ENCODE assay signal across 11 cellular contexts in genomic region chr1:155941845-155942507, GRCh38. TPM values are rescaled to one million over a fixed set of nuclear protein-coding genes. Genes with fewer than 3 reads are reported as not detected.
DNase-seq lines count a peak whose midpoint lies in the region; ATAC-seq and TF ChIP-seq lines count a peak whose summit lies in the region.
"Had no signal": no experiment of that assay in that cellular context is flagged by ENCODE, and none has a peak within 500 bp of the region (broad histone marks: within the 10 kb centered on the region; RNA-seq: fewer than 3 reads in every experiment).

No MANE protein-coding gene starts in this region.

- no peaks in the 10 kb centered on the region for H3K27me3 ChIP-seq in lower lobe of right lung (ENCODE audit: low read depth)

- ATAC-seq in natural killer cell treated with Interleukin-12 subunit alpha and Interleukin-12 subunit beta and Interleukin-15 and Interleukin-18, amount 100 ng/mL, for 72 hours: no peak
- no peak for ATAC-seq in natural killer cell
- no peak for ATAC-seq in activated naive CD4-positive, alpha-beta T cell treated with anti-CD3 and anti-CD28 coated beads, Interleukin-2, amount 50 U/mL, for 72 hours
- ATAC-seq in lower lobe of right lung: peak in 1 of 2 donors; percentile 2
- ATAC-seq: activated T-cell treated with anti-CD3 and anti-CD28 coated beads, Interleukin-2, amount 50 U/mL, for 4 hours had no signal

- peak overlapping the region; percentile 74 to 82 for H3K27ac Mint-ChIP-seq in natural killer cell treated with Interleukin-12 subunit alpha and Interleukin-12 subunit beta and Interleukin-15 and Interleukin-18, amount 100 ng/mL, for 72 hours
- peak overlapping the region in 1 of 2 donors; percentile 40 for H3K27ac Mint-ChIP-seq in natural killer cell
- H3K27ac Mint-ChIP-seq in activated naive CD4-positive, alpha-beta T cell treated with anti-CD3 and anti-CD28 coated beads, Interleukin-2, amount 50 U/mL, for 72 hours: peak overlapping the region; percentile 90 to 91

- H3K4me3 Mint-ChIP-seq in natural killer cell treated with Interleukin-12 subunit alpha and Interleukin-12 subunit beta and Interleukin-15 and Interleukin-18, amount 100 ng/mL, for 72 hours: no peak overlapping the region
- H3K4me3 Mint-ChIP-seq in natural killer cell: no peak overlapping the region
- H3K4me3 Mint-ChIP-seq: activated T-cell treated with anti-CD3 and anti-CD28 coated beads, Interleukin-2, amount 50 U/mL, for 4 hours had no signal

- TF ChIP-seq CTCF in natural killer cell (IDR thresholded peaks at IDR 0.05) (no peak), lower lobe of right lung (IDR thresholded peaks at IDR 0.05) (no peak)

- no peaks in the 10 kb centered on the region for H3K9me3 Mint-ChIP-seq in natural killer cell treated with Interleukin-12 subunit alpha and Interleukin-12 subunit beta and Interleukin-15 and Interleukin-18, amount 100 ng/mL, for 72 hours
- no peaks in the 10 kb centered on the region for H3K9me3 Mint-ChIP-seq in natural killer cell
- no peaks in the 10 kb centered on the region for H3K9me3 Mint-ChIP-seq in activated naive CD4-positive, alpha-beta T cell treated with anti-CD3 and anti-CD28 coated beads, Interleukin-2, amount 50 U/mL, for 72 hours
- H3K9me3 Mint-ChIP-seq: activated T-cell treated with anti-CD3 and anti-CD28 coated beads, Interleukin-2, amount 50 U/mL, for 4 hours had no signal

- H3K27ac ChIP-seq in lower lobe of right lung: peak overlapping the region; percentile 85
- H3K27ac ChIP-seq in urinary bladder (ENCODE audit: low read depth): peak overlapping the region; percentile 24

- peaks cover 11% of the 10 kb centered on the region for H3K36me3 Mint-ChIP-seq in natural killer cell treated with Interleukin-12 subunit alpha and Interleukin-12 subunit beta and Interleukin-15 and Interleukin-18, amount 100 ng/mL, for 72 hours
- H3K36me3 Mint-ChIP-seq in natural killer cell: peaks cover 8% of the 10 kb centered on the region
- H3K36me3 Mint-ChIP-seq in activated naive CD4-positive, alpha-beta T cell treated with anti-CD3 and anti-CD28 coated beads, Interleukin-2, amount 50 U/mL, for 72 hours: peaks cover 9 to 17% of the 10 kb centered on the region in 2 donors

- 82% methylated on average over 29 of the region's 29 CpGs for WGBS in urinary bladder

- no peaks in the 10 kb centered on the region for H3K9me3 ChIP-seq in lower lobe of right lung

- peaks cover 81% of the 10 kb centered on the region for H3K4me1 ChIP-seq in lower lobe of right lung
- no peaks in the 10 kb centered on the region for H3K4me1 ChIP-seq in urinary bladder (ENCODE audit: insufficient read depth)

- H3K4me3 ChIP-seq in lower lobe of right lung: no peak overlapping the region
- H3K4me3 ChIP-seq in urinary bladder (ENCODE audit: low read depth, low read length): no peak overlapping the region

- intact Hi-C loops in natural killer cell (cut with micrococcal nuclease): no loop called here
- intact Hi-C loops in lower lobe of right lung (cut with DNase I): no loop called here

- H3K36me3 ChIP-seq in lower lobe of right lung: peaks cover 17% of the 10 kb centered on the region
- H3K36me3 ChIP-seq in urinary bladder (ENCODE audit: insufficient read depth): no peaks in the 10 kb centered on the region

- H3K27me3 Mint-ChIP-seq in natural killer cell treated with Interleukin-12 subunit alpha and Interleukin-12 subunit beta and Interleukin-15 and Interleukin-18, amount 100 ng/mL, for 72 hours: no peaks in the 10 kb centered on the region
- no peaks in the 10 kb centered on the region for H3K27me3 Mint-ChIP-seq in natural killer cell (ENCODE audit: low read depth in 2 of 2)

- TF ChIP-seq POLR2A in erythroblast (IDR thresholded peaks at IDR 0.05; ENCODE audit: low read length): no peak

- H3K4me1 Mint-ChIP-seq in natural killer cell treated with Interleukin-12 subunit alpha and Interleukin-12 subunit beta and Interleukin-15 and Interleukin-18, amount 100 ng/mL, for 72 hours (ENCODE audit: low read depth in 2 of 2): peaks cover 34 to 47% of the 10 kb centered on the region in 2 donors
- H3K4me1 Mint-ChIP-seq in natural killer cell: peaks cover 35 to 47% of the 10 kb centered on the region in 2 donors

- DNase-seq in natural killer cell treated with Interleukin-12 subunit alpha and Interleukin-12 subunit beta and Interleukin-15 and Interleukin-18, amount 100 ng/mL, for 72 hours (ENCODE audit: low spot score): no peak
- no peak for DNase-seq in natural killer cell
- DNase-seq in activated naive CD4-positive, alpha-beta T cell treated with anti-CD3 and anti-CD28 coated beads, Interleukin-2, amount 50 U/mL, for 72 hours (ENCODE audit: low spot score in 2 of 2): no peak
- no peak for DNase-seq in lower lobe of right lung
- no peak for DNase-seq in NCI-H526 treated with DMSO at 0.1 percent for 48 hours (lab: John Stamatoyannopoulos, UW)
- DNase-seq in OCI-M1 (lab: John Stamatoyannopoulos, UW): no peak
- DNase-seq in erythroblast (lab: John Stamatoyannopoulos, UW): no peak
- DNase-seq: activated T-cell treated with anti-CD3 and anti-CD28 coated beads, Interleukin-2, amount 50 U/mL, for 4 hours had no signal

RNA-seq across cellular contexts. Expression of gene RXFP4, which starts 0.5 kb away (rescaled TPM):
- not detected for total RNA-seq in natural killer cell treated with Interleukin-12 subunit alpha and Interleukin-12 subunit beta and Interleukin-15 and Interleukin-18, amount 100 ng/mL, for 72 hours
- total RNA-seq in natural killer cell (not detected), lower lobe of right lung (not detected), urinary bladder (not detected)
- total RNA-seq in activated naive CD4-positive, alpha-beta T cell treated with anti-CD3 and anti-CD28 coated beads, Interleukin-2, amount 50 U/mL, for 72 hours: not detected
- polyA plus RNA-seq in urinary bladder: 0.18 TPM
- total RNA-seq: activated T-cell treated with anti-CD3 and anti-CD28 coated beads, Interleukin-2, amount 50 U/mL, for 4 hours; epithelial cell of proximal tubule; lung microvascular endothelial cell had no signal

RNA-seq across cellular contexts. Expression of gene KHDC4, which starts 7.8 kb away (rescaled TPM):
- 10 to 100 TPM; 47.6 to 96.0 TPM for total RNA-seq in natural killer cell treated with Interleukin-12 subunit alpha and Interleukin-12 subunit beta and Interleukin-15 and Interleukin-18, amount 100 ng/mL, for 72 hours
- total RNA-seq in natural killer cell (100 to 1,000 TPM in 1 of 3 donors, 10 to 100 TPM in 2; 61.9 to 101 (median 85.9) TPM), lower lobe of right lung (42.8 TPM), urinary bladder (45.0 TPM)
- 100 to 1,000 TPM in 1 of 2 donors, 10 to 100 TPM in 1; 81.2 to 100 TPM for total RNA-seq in activated naive CD4-positive, alpha-beta T cell treated with anti-CD3 and anti-CD28 coated beads, Interleukin-2, amount 50 U/mL, for 72 hours
- polyA plus RNA-seq in urinary bladder: 24.4 TPM

RNA-seq across cellular contexts. Expression of gene RIT1, which starts 30.8 kb away (rescaled TPM):
- 10 to 100 TPM; 29.4 to 40.2 TPM for total RNA-seq in natural killer cell treated with Interleukin-12 subunit alpha and Interleukin-12 subunit beta and Interleukin-15 and Interleukin-18, amount 100 ng/mL, for 72 hours
- total RNA-seq in natural killer cell (10 to 100 TPM; 79.1 to 86.1 (median 79.2) TPM), lower lobe of right lung (56.4 TPM), urinary bladder (39.4 TPM)
- total RNA-seq in activated naive CD4-positive, alpha-beta T cell treated with anti-CD3 and anti-CD28 coated beads, Interleukin-2, amount 50 U/mL, for 72 hours: 10 to 100 TPM; 33.1 to 49.2 TPM
- polyA plus RNA-seq in urinary bladder: 24.9 TPM

RNA-seq across cellular contexts. Expression of gene ARHGEF2, which starts 36.4 kb away (rescaled TPM):
- 100 to 1,000 TPM; 205 to 234 TPM for total RNA-seq in natural killer cell treated with Interleukin-12 subunit alpha and Interleukin-12 subunit beta and Interleukin-15 and Interleukin-18, amount 100 ng/mL, for 72 hours
- total RNA-seq in natural killer cell (100 to 1,000 TPM; 143 to 200 (median 147) TPM), lower lobe of right lung (252 TPM), urinary bladder (63.3 TPM)
- total RNA-seq in activated naive CD4-positive, alpha-beta T cell treated with anti-CD3 and anti-CD28 coated beads, Interleukin-2, amount 50 U/mL, for 72 hours: 100 to 1,000 TPM; 131 to 238 TPM
- polyA plus RNA-seq in urinary bladder: 40.5 TPM
